Comparison of ENCODE assay signal across 28 cellular contexts in genomic region chr11:88553204-88553603, GRCh38.
A peak's percentile ranks its signal among the peaks of the same experiment; 100 is the strongest.
DNase-seq lines count a peak whose midpoint lies in the region; ATAC-seq and TF ChIP-seq lines count a peak whose summit lies in the region.
"Had no signal": no experiment of that assay in that cellular context is flagged by ENCODE, and none has a peak within 500 bp of the region (broad histone marks: within the 10 kb centered on the region; RNA-seq: fewer than 3 reads in every experiment).

No MANE protein-coding gene starts in this region.

- H3K4me3 ChIP-seq in AG10803 (ENCODE audit: low read length) (no peak overlapping the region), fibroblast of mammary gland (ENCODE audit: control insufficient read depth, low read depth, low read length) (no peak overlapping the region), ascending aorta (no peak overlapping the region)
- H3K4me3 ChIP-seq: Peyer's patch, psoas muscle, SJCRH30, skin epidermis, upper lobe of left lung had no signal

- TF ChIP-seq CTCF in AG10803 (conservative IDR thresholded peaks at IDR 0.05; ENCODE audit: low read length) (no peak), fibroblast of mammary gland (conservative IDR thresholded peaks at IDR 0.05; ENCODE audit: control insufficient read depth, insufficient read depth, low read depth, low read length) (no peak), ascending aorta (IDR thresholded peaks at IDR 0.05) (no peak)

- H3K4me3 Mint-ChIP-seq in activated T-helper 17 cell treated with anti-CD3 and anti-CD28 coated beads, Interleukin-2, amount 50 U/mL, for 72 hours = no peak overlapping the region
- no peak overlapping the region for H3K4me3 Mint-ChIP-seq in activated T-cell treated with anti-CD3 and anti-CD28 coated beads, Interleukin-2, amount 50 U/mL, for 4 hours
- H3K4me3 Mint-ChIP-seq: activated CD4-positive, alpha-beta memory T cell treated with anti-CD3 and anti-CD28 coated beads, Interleukin-2, amount 10 ng/mL, durations not matched to agents 7 days and 5 days; activated naive CD8-positive, alpha-beta T cell treated with anti-CD3 and anti-CD28 coated beads, Interleukin-2, amount 10 ng/mL, durations not matched to agents 7 days and 5 days; brain; memory B cell had no signal

- H3K36me3 Mint-ChIP-seq in activated T-helper 17 cell treated with anti-CD3 and anti-CD28 coated beads, Interleukin-2, amount 50 U/mL, for 72 hours (ENCODE audit: low read depth) = no peaks in the 10 kb centered on the region
- no peaks in the 10 kb centered on the region for H3K36me3 Mint-ChIP-seq in activated T-cell treated with anti-CD3 and anti-CD28 coated beads, Interleukin-2, amount 50 U/mL, for 4 hours (ENCODE audit: insufficient read depth)
- H3K36me3 Mint-ChIP-seq: activated naive CD8-positive, alpha-beta T cell treated with anti-CD3 and anti-CD28 coated beads, Interleukin-2, amount 10 ng/mL, durations not matched to agents 7 days and 5 days; brain; memory B cell had no signal

- no peaks in the 10 kb centered on the region for H3K9me3 ChIP-seq in ascending aorta
- H3K9me3 ChIP-seq: neutrophil, Peyer's patch, psoas muscle, SJCRH30, upper lobe of left lung had no signal

- no peak overlapping the region for H3K27ac ChIP-seq in ascending aorta
- H3K27ac ChIP-seq: neutrophil, Peyer's patch, psoas muscle, SJCRH30, upper lobe of left lung had no signal

- no peaks in the 10 kb centered on the region for H3K4me1 ChIP-seq in ascending aorta
- H3K4me1 ChIP-seq: Peyer's patch, psoas muscle, SJCRH30, upper lobe of left lung had no signal

- H3K4me1 Mint-ChIP-seq in activated T-helper 17 cell treated with anti-CD3 and anti-CD28 coated beads, Interleukin-2, amount 50 U/mL, for 72 hours = no peaks in the 10 kb centered on the region
- no peaks in the 10 kb centered on the region for H3K4me1 Mint-ChIP-seq in activated T-cell treated with anti-CD3 and anti-CD28 coated beads, Interleukin-2, amount 50 U/mL, for 4 hours (ENCODE audit: low read depth)
- H3K4me1 Mint-ChIP-seq: activated CD4-positive, alpha-beta memory T cell treated with anti-CD3 and anti-CD28 coated beads, Interleukin-2, amount 10 ng/mL, durations not matched to agents 7 days and 5 days; activated naive CD8-positive, alpha-beta T cell treated with anti-CD3 and anti-CD28 coated beads, Interleukin-2, amount 10 ng/mL, durations not matched to agents 7 days and 5 days; brain; memory B cell had no signal

- no peaks in the 10 kb centered on the region for H3K27me3 ChIP-seq in ascending aorta
- H3K27me3 ChIP-seq: Peyer's patch, SJCRH30, upper lobe of left lung had no signal

- H3K27me3 Mint-ChIP-seq in activated T-helper 17 cell treated with anti-CD3 and anti-CD28 coated beads, Interleukin-2, amount 50 U/mL, for 72 hours = peaks cover 6% of the 10 kb centered on the region
- peaks cover 1% of the 10 kb centered on the region for H3K27me3 Mint-ChIP-seq in activated T-cell treated with anti-CD3 and anti-CD28 coated beads, Interleukin-2, amount 50 U/mL, for 4 hours (ENCODE audit: low read depth)
- H3K27me3 Mint-ChIP-seq: brain had no signal

- DNase-seq in AG10803 (ENCODE audit: low read depth) (peak; percentile 44), LHCN-M2 (ENCODE audit: low read depth) (peak; percentile 24), fibroblast of mammary gland (ENCODE audit: low read depth) (peak; percentile 75), renal cortical epithelial cell (ENCODE audit: low read depth) (peak; percentile 21), ascending aorta (ENCODE audit: low spot score in 2 of 2) (no peak), NCI-H226 (no peak)
- no peak for DNase-seq in activated T-cell treated with anti-CD3 and anti-CD28 coated beads, Interleukin-2, amount 50 U/mL, for 4 hours
- DNase-seq: ACHN; activated CD4-positive, alpha-beta memory T cell treated with anti-CD3 and anti-CD28 coated beads, Interleukin-2, amount 10 ng/mL, durations not matched to agents 7 days and 5 days; activated CD4-positive, CD25-positive, alpha-beta regulatory T cell treated with anti-CD3 and anti-CD28 coated beads, Interleukin-2, amount 50 U/mL, for 72 hours; activated effector memory CD4-positive, alpha-beta T cell treated with anti-CD3 and anti-CD28 coated beads, Interleukin-2, amount 50 U/mL, for 16 hours; activated naive CD8-positive, alpha-beta T cell treated with anti-CD3 and anti-CD28 coated beads, Interleukin-2, amount 10 ng/mL, durations not matched to agents 7 days and 5 days; effector memory CD4-positive, alpha-beta T cell; GOT3; NCI-H1436 treated with DMSO at 0.1 percent for 48 hours; NCI-H2171; NCI-H524 treated with DMSO at 0.1 percent for 48 hours; Peyer's patch; psoas muscle; SJCRH30; stimulated activated CD4-positive, alpha-beta T cell treated with anti-CD3 and anti-CD28 coated beads, Interleukin-2, amount 100 ng/mL, for 24 hours; T-helper 1 cell; upper lobe of left lung had no signal

- no peaks in the 10 kb centered on the region for H3K36me3 ChIP-seq in ascending aorta
- H3K36me3 ChIP-seq: neutrophil, Peyer's patch, SJCRH30, upper lobe of left lung had no signal

- H3K9me3 Mint-ChIP-seq in activated T-helper 17 cell treated with anti-CD3 and anti-CD28 coated beads, Interleukin-2, amount 50 U/mL, for 72 hours = no peaks in the 10 kb centered on the region
- H3K9me3 Mint-ChIP-seq in activated T-cell treated with anti-CD3 and anti-CD28 coated beads, Interleukin-2, amount 50 U/mL, for 4 hours = no peaks in the 10 kb centered on the region
- H3K9me3 Mint-ChIP-seq: activated CD4-positive, alpha-beta memory T cell treated with anti-CD3 and anti-CD28 coated beads, Interleukin-2, amount 10 ng/mL, durations not matched to agents 7 days and 5 days; activated naive CD8-positive, alpha-beta T cell treated with anti-CD3 and anti-CD28 coated beads, Interleukin-2, amount 10 ng/mL, durations not matched to agents 7 days and 5 days; brain; memory B cell had no signal

- ATAC-seq in activated T-helper 17 cell treated with anti-CD3 and anti-CD28 coated beads, Interleukin-2, amount 50 U/mL, for 72 hours (replicated peaks) = no peak
- no peak for ATAC-seq in activated T-cell treated with anti-CD3 and anti-CD28 coated beads, Interleukin-2, amount 50 U/mL, for 4 hours

- H3K27ac Mint-ChIP-seq in activated T-helper 17 cell treated with anti-CD3 and anti-CD28 coated beads, Interleukin-2, amount 50 U/mL, for 72 hours = no peak overlapping the region
- H3K27ac Mint-ChIP-seq: activated CD4-positive, alpha-beta memory T cell treated with anti-CD3 and anti-CD28 coated beads, Interleukin-2, amount 10 ng/mL, durations not matched to agents 7 days and 5 days; activated naive CD8-positive, alpha-beta T cell treated with anti-CD3 and anti-CD28 coated beads, Interleukin-2, amount 10 ng/mL, durations not matched to agents 7 days and 5 days; brain; memory B cell had no signal

- intact Hi-C loops in ascending aorta (cut with DNase I) = no loop called here

Comparison
In these comparisons a context has a peak if more than half of its experiments do, and no peak if none do; other contexts are left out.
1. DNase-seq: peak in AG10803 (single experiment), LHCN-M2 (single experiment), fibroblast of mammary gland (single experiment) and renal cortical epithelial cell (single experiment); none in activated T-cell treated with anti-CD3 and anti-CD28 coated beads, Interleukin-2, amount 50 U/mL, for 4 hours (single experiment), ascending aorta (0 of 2) and NCI-H226 (single experiment).